Comparison of ENCODE assay signal across 26 cellular contexts in genomic region chr7:36238138-36238537, GRCh38.
"Had no signal": no experiment of that assay in that cellular context is flagged by ENCODE, and none has a peak within 500 bp of the region (broad histone marks: within the 10 kb centered on the region; RNA-seq: fewer than 3 reads in every experiment).

No MANE protein-coding gene starts in this region.

- H3K27me3 ChIP-seq: esophagus squamous epithelium, neural progenitor cell, right lobe of liver, tibial nerve, upper lobe of left lung had no signal

- H3K4me1 ChIP-seq: esophagus squamous epithelium, tibial nerve had no signal

- H3K4me1 Mint-ChIP-seq: memory B cell; naive B cell; stimulated activated naive B cell treated with anti-CD40 and anti-IgM and Interleukin-4, amounts not matched to agents 10 μg/mL and 1 μg/mL and 100 μg/mL, for 72 hours had no signal

- H2AFZ ChIP-seq: neural progenitor cell had no signal

- H3K27ac Mint-ChIP-seq: memory B cell; naive B cell; natural killer cell treated with Interleukin-12 subunit alpha and Interleukin-12 subunit beta and Interleukin-15 and Interleukin-18, amount 100 ng/mL, for 72 hours; neural progenitor cell; stimulated activated naive B cell treated with anti-CD40 and anti-IgM and Interleukin-4, amounts not matched to agents 10 μg/mL and 1 μg/mL and 100 μg/mL, for 72 hours; stimulated activated naive CD8-positive, alpha-beta T cell treated with anti-CD3 and anti-CD28 coated beads, Interleukin-15, Interleukin-2, amounts not matched to agents 100 ng/mL and 50 ng/mL, for 24 hours had no signal

- H3K27ac ChIP-seq: coronary artery, esophagus squamous epithelium, neural progenitor cell, right lobe of liver, thoracic aorta, tibial nerve, upper lobe of left lung had no signal

- H3K9me3 ChIP-seq: esophagus squamous epithelium, mucosa of descending colon, right lobe of liver, thoracic aorta, tibial nerve, upper lobe of left lung had no signal

- H3K27me3 Mint-ChIP-seq: memory B cell; naive B cell; natural killer cell treated with Interleukin-12 subunit alpha and Interleukin-12 subunit beta and Interleukin-15 and Interleukin-18, amount 100 ng/mL, for 72 hours; stimulated activated naive B cell treated with anti-CD40 and anti-IgM and Interleukin-4, amounts not matched to agents 10 μg/mL and 1 μg/mL and 100 μg/mL, for 72 hours; stimulated activated naive CD8-positive, alpha-beta T cell treated with anti-CD3 and anti-CD28 coated beads, Interleukin-15, Interleukin-2, amounts not matched to agents 100 ng/mL and 50 ng/mL, for 24 hours had no signal

- ATAC-seq: left ventricle myocardium superior; mucosa of descending colon; natural killer cell treated with Interleukin-12 subunit alpha and Interleukin-12 subunit beta and Interleukin-15 and Interleukin-18, amount 100 ng/mL, for 72 hours; right lobe of liver; stimulated activated naive B cell treated with anti-CD40 and anti-IgM and Interleukin-4, amounts not matched to agents 10 μg/mL and 1 μg/mL and 100 μg/mL, for 72 hours had no signal

- DNase-seq: dermis blood vessel endothelial cell; effector memory CD4-positive, alpha-beta T cell; esophagus squamous epithelium; head of caudate nucleus; left ventricle myocardium superior; mucosa of descending colon; naive B cell; posterior cingulate gyrus; right lobe of liver; small intestine; stimulated activated CD4-positive, alpha-beta T cell treated with anti-CD3 and anti-CD28 coated beads, Interleukin-15, amount 100 ng/mL, for 24 hours; stimulated activated CD4-positive, alpha-beta T cell treated with anti-CD3 and anti-CD28 coated beads, Interleukin-2, amount 100 ng/mL, for 48 hours; stimulated activated naive B cell treated with anti-CD40 and anti-IgM and Interleukin-4, amounts not matched to agents 10 μg/mL and 1 μg/mL and 100 μg/mL, for 72 hours; upper lobe of left lung had no signal

- H3K36me3 ChIP-seq: neural progenitor cell, right lobe of liver, thoracic aorta, tibial nerve, upper lobe of left lung had no signal

- H3K36me3 Mint-ChIP-seq: naive B cell; natural killer cell treated with Interleukin-12 subunit alpha and Interleukin-12 subunit beta and Interleukin-15 and Interleukin-18, amount 100 ng/mL, for 72 hours had no signal

- H3K4me3 Mint-ChIP-seq: memory B cell; naive B cell; natural killer cell treated with Interleukin-12 subunit alpha and Interleukin-12 subunit beta and Interleukin-15 and Interleukin-18, amount 100 ng/mL, for 72 hours; neural progenitor cell; stimulated activated naive B cell treated with anti-CD40 and anti-IgM and Interleukin-4, amounts not matched to agents 10 μg/mL and 1 μg/mL and 100 μg/mL, for 72 hours; stimulated activated naive CD8-positive, alpha-beta T cell treated with anti-CD3 and anti-CD28 coated beads, Interleukin-15, Interleukin-2, amounts not matched to agents 100 ng/mL and 50 ng/mL, for 24 hours had no signal

- H3K9me3 Mint-ChIP-seq: natural killer cell treated with Interleukin-12 subunit alpha and Interleukin-12 subunit beta and Interleukin-15 and Interleukin-18, amount 100 ng/mL, for 72 hours; stimulated activated naive CD8-positive, alpha-beta T cell treated with anti-CD3 and anti-CD28 coated beads, Interleukin-15, Interleukin-2, amounts not matched to agents 100 ng/mL and 50 ng/mL, for 24 hours had no signal

- H3K9ac ChIP-seq: neural progenitor cell had no signal

- FAIRE-seq: endothelial cell of umbilical vein, frontal cortex, keratinocyte, small intestine, urothelium cell line had no signal

- H3K4me2 ChIP-seq: neural progenitor cell had no signal

- H3K4me3 ChIP-seq: coronary artery, esophagus squamous epithelium, lung, mucosa of descending colon, neural progenitor cell, right lobe of liver, thoracic aorta, tibial nerve, upper lobe of left lung had no signal
